In genomic region chr16:79146-80054, GRCh38 we compare ENCODE assay signal across 8 cellular contexts. TPM values are rescaled to one million over a fixed set of nuclear protein-coding genes. Genes with fewer than 3 reads are reported as not detected.
A peak's percentile ranks its signal among the peaks of the same experiment; 100 is the strongest.
DNase-seq lines count a peak whose midpoint lies in the region; ATAC-seq and TF ChIP-seq lines count a peak whose summit lies in the region.

No MANE protein-coding gene starts in this region.

- TF ChIP-seq CTCF in left ventricle myocardium inferior (IDR thresholded peaks at IDR 0.05; ENCODE audit: borderline replicate concordance) (no peak), ascending aorta (IDR thresholded peaks at IDR 0.05) (no peak)

- no peak overlapping the region for H2BK5ac ChIP-seq in mesenchymal stem cell (ENCODE audit: low read depth, low read length, poor library complexity, severe bottlenecking)

- H3K4me2 ChIP-seq in mesenchymal stem cell (ENCODE audit: low read length, poor library complexity, severe bottlenecking): peak overlapping the region; percentile 96

- peak overlapping the region; percentile 42 for H2BK120ac ChIP-seq in mesenchymal stem cell (ENCODE audit: low read depth, low read length)

- peak overlapping the region; percentile 45 for H2AK5ac ChIP-seq in mesenchymal stem cell (ENCODE audit: low read length, severe bottlenecking)

- H2BK12ac ChIP-seq in mesenchymal stem cell (ENCODE audit: low read length in 2 of 2): peak overlapping the region in 1 of 2 experiments; percentile 69

- DNase-seq in left ventricle myocardium inferior: no peak
- DNase-seq in cardiac septum (ENCODE audit: low spot score): no peak
- DNase-seq in ascending aorta (ENCODE audit: low spot score in 2 of 2): no peak
- DNase-seq in mesenchymal stem cell: peak; percentile 86
- no peak for DNase-seq in aorta
- DNase-seq in NCI-H2081 (lab: John Stamatoyannopoulos, UW): no peak

- H3K4me1 ChIP-seq in left ventricle myocardium inferior: peaks cover 69% of the 10 kb centered on the region
- H3K4me1 ChIP-seq in ascending aorta: peaks cover 53 to 59% of the 10 kb centered on the region in 2 donors
- peaks cover 75% of the 10 kb centered on the region for H3K4me1 ChIP-seq in mesenchymal stem cell (ENCODE audit: control insufficient read depth, insufficient read depth, low read depth, low read length)
- H3K4me1 ChIP-seq in aorta (ENCODE audit: control insufficient read depth in 1 of 2, insufficient read depth in 2 of 2, low read length in 2 of 2): peaks cover 0 to 3% of the 10 kb centered on the region in 2 donors

- H3K4me3 ChIP-seq in left ventricle myocardium inferior (peak overlapping the region; percentile 88), ascending aorta (peak overlapping the region; percentile 69 to 76), mesenchymal stem cell (ENCODE audit: insufficient read depth in 1 of 2, low read depth in 1 of 2, low read length in 2 of 2) (peak overlapping the region in 1 of 2 experiments; percentile 88), aorta (ENCODE audit: low read length in 2 of 2) (no peak overlapping the region)

- H2BK15ac ChIP-seq in mesenchymal stem cell (ENCODE audit: low read depth, poor library complexity, severe bottlenecking): peak overlapping the region; percentile 8

- no peak overlapping the region for H2AFZ ChIP-seq in mesenchymal stem cell (ENCODE audit: low read depth, low read length)

- peaks cover 25% of the 10 kb centered on the region for H3K36me3 ChIP-seq in left ventricle myocardium inferior
- peaks cover 13 to 23% of the 10 kb centered on the region in 2 donors for H3K36me3 ChIP-seq in ascending aorta
- H3K36me3 ChIP-seq in mesenchymal stem cell (ENCODE audit: control insufficient read depth in 1 of 2, insufficient read depth in 2 of 2, low read depth in 1 of 2, low read length in 2 of 2): peaks cover 36 to 37% of the 10 kb centered on the region in 2 experiments
- H3K36me3 ChIP-seq in aorta (ENCODE audit: control insufficient read depth in 1 of 2, insufficient read depth in 2 of 2, low read length in 1 of 2): peaks cover 0 to 2% of the 10 kb centered on the region in 2 donors

- peak overlapping the region in 1 of 2 experiments; percentile 97 for H3K14ac ChIP-seq in mesenchymal stem cell (ENCODE audit: low read length in 2 of 2)

- H3K9me3 ChIP-seq in left ventricle myocardium inferior (replicated peaks): no peaks in the 10 kb centered on the region
- H3K9me3 ChIP-seq in ascending aorta: no peaks in the 10 kb centered on the region
- no peaks in the 10 kb centered on the region for H3K9me3 ChIP-seq in mesenchymal stem cell (ENCODE audit: control insufficient read depth, low read length)
- no peaks in the 10 kb centered on the region for H3K9me3 ChIP-seq in aorta (ENCODE audit: control insufficient read depth, low read length)

- peaks cover 10% of the 10 kb centered on the region for H3K79me1 ChIP-seq in mesenchymal stem cell (replicated peaks; ENCODE audit: low read length, poor library complexity, severe bottlenecking)

- intact Hi-C loops in left ventricle myocardium inferior (cut with micrococcal nuclease): no loop called here
- intact Hi-C loops in cardiac septum (cut with DNase I): no loop called here
- intact Hi-C loops in ascending aorta (cut with DNase I): no loop called here
- intact Hi-C loops in aorta (cut with DNase I): no loop called here

- H4K91ac ChIP-seq in mesenchymal stem cell (ENCODE audit: low read length): peak overlapping the region; percentile 94

- H3K4ac ChIP-seq in mesenchymal stem cell (ENCODE audit: low read depth in 1 of 2, low read length in 2 of 2): peak overlapping the region in 1 of 2 experiments; percentile 85

- H3K27ac ChIP-seq in left ventricle myocardium inferior (replicated peaks) (peak overlapping the region; percentile 96), ascending aorta (peak overlapping the region; percentile 97 to 100), mesenchymal stem cell (ENCODE audit: low read length, poor library complexity, severe bottlenecking) (peak overlapping the region; percentile 69), aorta (ENCODE audit: low read depth in 1 of 2, low read length in 2 of 2) (peak overlapping the region; percentile 67 to 72)

- peak overlapping the region; percentile 80 for H4K8ac ChIP-seq in mesenchymal stem cell (ENCODE audit: low read length)

- peak overlapping the region in 1 of 2 experiments; percentile 26 for H3K23ac ChIP-seq in mesenchymal stem cell (ENCODE audit: low read length in 2 of 2)

- WGBS in mesenchymal stem cell: 68% methylated on average over 32 of the region's 32 CpGs
- 58 to 61% methylated on average over 32 of the region's 32 CpGs for WGBS in aorta, 2 donors

- H3K9ac ChIP-seq in mesenchymal stem cell (ENCODE audit: low read length): peak overlapping the region; percentile 92

- H3K27me3 ChIP-seq in left ventricle myocardium inferior (ENCODE audit: low read depth) (no peaks in the 10 kb centered on the region), ascending aorta (no peaks in the 10 kb centered on the region), mesenchymal stem cell (ENCODE audit: control insufficient read depth in 1 of 2, insufficient read depth in 1 of 2, low read length in 2 of 2) (no peaks in the 10 kb centered on the region), aorta (ENCODE audit: control insufficient read depth in 1 of 2, insufficient read depth in 2 of 2, low read length in 1 of 2) (no peaks in the 10 kb centered on the region)

- H3K18ac ChIP-seq in mesenchymal stem cell (ENCODE audit: low read depth in 1 of 2, low read length in 2 of 2): peak overlapping the region; percentile 83 to 97

- ATAC-seq in aorta (ENCODE audit: low FRiP score): no peak
- no peak for ATAC-seq in HG03095 (IDR thresholded peaks at IDR 0.05; ENCODE audit: unreplicated experiment)
- no peak for ATAC-seq in GM18858 (IDR thresholded peaks at IDR 0.05; ENCODE audit: unreplicated experiment)

RNA-seq across cellular contexts. Expression of gene MPG, which starts 1.4 kb away (rescaled TPM):
- total RNA-seq in left ventricle myocardium inferior (44.5 TPM), cardiac septum (33.6 TPM), ascending aorta (406 TPM), aorta (10 to 100 TPM; 56.2 to 59.5 TPM)
- polyA plus RNA-seq in mesenchymal stem cell (2013, experiment 1 of 2): 156 TPM
- polyA plus RNA-seq in mesenchymal stem cell (2013, experiment 2 of 2): 156 TPM
- 100 to 1,000 TPM in 1 of 2 donors, 10 to 100 TPM in 1; 88.7 to 213 TPM for polyA plus RNA-seq in aorta

RNA-seq across cellular contexts. Expression of gene RHBDF1, which starts 7.0 kb away (rescaled TPM):
- total RNA-seq in left ventricle myocardium inferior: 24.4 TPM
- 31.4 TPM for total RNA-seq in cardiac septum
- 146 TPM for total RNA-seq in ascending aorta
- 73.8 TPM for polyA plus RNA-seq in mesenchymal stem cell (2013, experiment 1 of 2)
- polyA plus RNA-seq in mesenchymal stem cell (2013, experiment 2 of 2): 69.6 TPM
- total RNA-seq in aorta: 10 to 100 TPM; 79.2 to 91.0 TPM
- polyA plus RNA-seq in aorta: 100 to 1,000 TPM in 1 of 2 donors, 10 to 100 TPM in 1; 23.7 to 215 TPM

RNA-seq across cellular contexts. Expression of gene SNRNP25, which starts 25.8 kb away (rescaled TPM):
- total RNA-seq in left ventricle myocardium inferior (71.2 TPM), cardiac septum (45.6 TPM), ascending aorta (not detected), aorta (10 to 100 TPM; 10.7 to 11.1 TPM)
- 22.6 TPM for polyA plus RNA-seq in mesenchymal stem cell (2013, experiment 1 of 2)
- polyA plus RNA-seq in mesenchymal stem cell (2013, experiment 2 of 2): 24.2 TPM
- polyA plus RNA-seq in aorta: 10 to 100 TPM; 18.5 to 32.2 TPM

RNA-seq across cellular contexts. Expression of gene POLR3K, which starts 26.0 kb away (rescaled TPM):
- total RNA-seq in left ventricle myocardium inferior (11.7 TPM), cardiac septum (9.2 TPM), ascending aorta (not detected), aorta (1 to 10 TPM; 6.0 to 6.1 TPM)
- 8.4 TPM for polyA plus RNA-seq in mesenchymal stem cell (2013, experiment 1 of 2)
- 8.7 TPM for polyA plus RNA-seq in mesenchymal stem cell (2013, experiment 2 of 2)
- polyA plus RNA-seq in aorta: 10 to 100 TPM in 1 of 2 donors, 1 to 10 TPM in 1; 8.5 to 10.9 TPM

RNA-seq across cellular contexts. Expression of gene NPRL3, which starts 59.1 kb away (rescaled TPM):
- 18.4 TPM for total RNA-seq in left ventricle myocardium inferior
- 24.0 TPM for total RNA-seq in cardiac septum
- 24.9 TPM for total RNA-seq in ascending aorta
- polyA plus RNA-seq in mesenchymal stem cell (2013, experiment 1 of 2): 43.1 TPM
- polyA plus RNA-seq in mesenchymal stem cell (2013, experiment 2 of 2): 41.6 TPM
- total RNA-seq in aorta: 10 to 100 TPM; 13.4 to 29.0 TPM
- polyA plus RNA-seq in aorta: 10 to 100 TPM in 1 of 2 donors, 1 to 10 TPM in 1; 5.8 to 16.3 TPM

Comparison
In these comparisons a context has a peak if more than half of its experiments do, and no peak if none do; other contexts are left out.
1. H3K4me3 ChIP-seq: peak in left ventricle myocardium inferior (single experiment) and ascending aorta (2 of 2); none in aorta (0 of 2).
2. RNA of gene SNRNP25, which starts 25.8 kb away (total RNA-seq): 71.2 TPM in left ventricle myocardium inferior (single experiment), 45.6 TPM in cardiac septum (single experiment) and 10.7 to 11.1 TPM in aorta; not detected in ascending aorta (single experiment); every median in the first group is over 10 times any median in the second.
3. Peak in every context shown above with its lines, with median percentiles within 50 percentile points of each other: H3K27ac ChIP-seq.